8 cellular contexts compared by ENCODE assay signal in genomic region chr2:40554665-40555294, GRCh38.
DNase-seq lines count a peak whose midpoint lies in the region; ATAC-seq and TF ChIP-seq lines count a peak whose summit lies in the region.

No MANE protein-coding gene starts in this region.

- TF ChIP-seq RAD21 in liver (IDR thresholded peaks at IDR 0.05): peak; percentile 80 to 85

- ATAC-seq in HG02678 (IDR thresholded peaks at IDR 0.05; ENCODE audit: unreplicated experiment): peak; percentile 90
- ATAC-seq in stimulated activated naive CD8-positive, alpha-beta T cell treated with anti-CD3 and anti-CD28 coated beads, Interleukin-15, amount 100 ng/mL, for 72 hours: peak; percentile 69

- no peak overlapping the region for H3K9ac ChIP-seq in liver (ENCODE audit: low read depth in 1 of 2, low read length in 2 of 2)

- H3K4me1 Mint-ChIP-seq in chondrocyte (ENCODE audit: low read depth): no peaks in the 10 kb centered on the region
- no peaks in the 10 kb centered on the region for H3K4me1 Mint-ChIP-seq in stimulated activated naive CD8-positive, alpha-beta T cell treated with anti-CD3 and anti-CD28 coated beads, Interleukin-15, amount 100 ng/mL, for 72 hours

- H3K36me3 Mint-ChIP-seq in chondrocyte (ENCODE audit: low read depth): no peaks in the 10 kb centered on the region

- TF ChIP-seq CTCF in chondrocyte (IDR thresholded peaks at IDR 0.05) (peak; percentile 88), liver (IDR thresholded peaks at IDR 0.05; ENCODE audit: low read depth, low read length, missing input control) (peak; percentile 77)

- WGBS in liver: 48% methylated on average over 5 of the region's 5 CpGs

- no peak overlapping the region for H3K4me3 Mint-ChIP-seq in chondrocyte (ENCODE audit: unreplicated experiment)
- no peak overlapping the region for H3K4me3 Mint-ChIP-seq in stimulated activated naive CD8-positive, alpha-beta T cell treated with anti-CD3 and anti-CD28 coated beads, Interleukin-15, amount 100 ng/mL, for 72 hours

- H3K27me3 ChIP-seq in SJSA1 (replicated peaks) (0 out of 2 replicates have a peak, but pooled peaks cover 3% of the 10 kb centered on the region), liver (ENCODE audit: control insufficient read depth in 4 of 4, insufficient read depth in 4 of 4, low read length in 3 of 4) (peaks cover 0 to 2% (median under 1%) of the 10 kb centered on the region in 4 donors)

- H3K27me3 Mint-ChIP-seq in chondrocyte (ENCODE audit: low read depth): peaks cover 28% of the 10 kb centered on the region
- H3K27me3 Mint-ChIP-seq in stimulated activated naive CD8-positive, alpha-beta T cell treated with anti-CD3 and anti-CD28 coated beads, Interleukin-15, amount 100 ng/mL, for 72 hours: no peaks in the 10 kb centered on the region

- H3K9me3 Mint-ChIP-seq in chondrocyte (ENCODE audit: low read depth): peaks cover 2% of the 10 kb centered on the region
- no peaks in the 10 kb centered on the region for H3K9me3 Mint-ChIP-seq in stimulated activated naive CD8-positive, alpha-beta T cell treated with anti-CD3 and anti-CD28 coated beads, Interleukin-15, amount 100 ng/mL, for 72 hours

- H3K4me3 ChIP-seq in SJSA1 (no peak overlapping the region), liver (ENCODE audit: low read depth in 1 of 3, low read length in 3 of 3) (no peak overlapping the region)

- no peaks in the 10 kb centered on the region for H3K36me3 ChIP-seq in SJSA1
- H3K36me3 ChIP-seq in liver (ENCODE audit: control insufficient read depth in 4 of 4, insufficient read depth in 3 of 4, low read depth in 1 of 4, low read length in 3 of 4): no peaks in the 10 kb centered on the region

- H3K27ac ChIP-seq in SJSA1: no peak overlapping the region
- H3K27ac ChIP-seq in liver (ENCODE audit: low read depth in 1 of 2, low read length in 2 of 2): no peak overlapping the region

- H3K4me1 ChIP-seq in SJSA1 (replicated peaks): no peaks in the 10 kb centered on the region
- no peaks in the 10 kb centered on the region for H3K4me1 ChIP-seq in liver (ENCODE audit: control insufficient read depth in 4 of 4, insufficient read depth in 4 of 4, low read length in 3 of 4)

- DNase-seq in activated gamma-delta T cell treated with Interleukin-2 at 50 U/mL for 16 hours (peak; percentile 24), activated gamma-delta T cell (lab: John Stamatoyannopoulos, UW) (no peak), NCI-H1092 (lab: John Stamatoyannopoulos, UW) (peak; percentile 22), SJSA1 (ENCODE audit: low read depth in 1 of 2, low spot score in 2 of 2) (peak; percentile 44 to 54), chondrocyte (ENCODE audit: low spot score) (no peak)
- DNase-seq in stimulated activated naive CD8-positive, alpha-beta T cell treated with anti-CD3 and anti-CD28 coated beads, Interleukin-15, amount 100 ng/mL, for 72 hours: peak; percentile 19 to 29

- no peak overlapping the region for H3K27ac Mint-ChIP-seq in chondrocyte (ENCODE audit: unreplicated experiment)
- no peak overlapping the region for H3K27ac Mint-ChIP-seq in stimulated activated naive CD8-positive, alpha-beta T cell treated with anti-CD3 and anti-CD28 coated beads, Interleukin-15, amount 100 ng/mL, for 72 hours

- H3K9me3 ChIP-seq in SJSA1 (replicated peaks) (no peaks in the 10 kb centered on the region), liver (ENCODE audit: control insufficient read depth in 4 of 4, low read length in 3 of 4) (no peaks in the 10 kb centered on the region)

TF ChIP-seq in liver, 16 proteins besides CTCF, POLR2A, EP300 and RAD21:
- TF ChIP-seq FOXA2 (IDR thresholded peaks at IDR 0.05): no peak
- no peak for TF ChIP-seq TAF1 (conservative IDR thresholded peaks at IDR 0.05)
- no peak for TF ChIP-seq SP1 (IDR thresholded peaks at IDR 0.05)
- TF ChIP-seq JUND (IDR thresholded peaks at IDR 0.05): no peak
- TF ChIP-seq FOXA1 (IDR thresholded peaks at IDR 0.05): no peak
- TF ChIP-seq HNF4A (conservative IDR thresholded peaks at IDR 0.05): no peak
- no peak for TF ChIP-seq YY1 (IDR thresholded peaks at IDR 0.05)
- no peak for TF ChIP-seq MAX (IDR thresholded peaks at IDR 0.05)
- no peak for TF ChIP-seq RXRA (IDR thresholded peaks at IDR 0.05)
- TF ChIP-seq EGR1 (IDR thresholded peaks at IDR 0.05; ENCODE audit: low read depth in 2 of 2): no peak
- no peak for TF ChIP-seq HNF4G (IDR thresholded peaks at IDR 0.05)
- TF ChIP-seq NR2F2 (IDR thresholded peaks at IDR 0.05): no peak
- no peak for TF ChIP-seq GABPA (IDR thresholded peaks at IDR 0.05 in 1 of 2, conservative IDR thresholded peaks at IDR 0.05 in 1 of 2)

Comparison
In these comparisons a context has a peak if more than half of its experiments do, and no peak if none do; other contexts are left out.
1. DNase-seq: peak in activated gamma-delta T cell treated with Interleukin-2 at 50 U/mL for 16 hours (single experiment), NCI-H1092 (single experiment), SJSA1 (2 of 2) and stimulated activated naive CD8-positive, alpha-beta T cell treated with anti-CD3 and anti-CD28 coated beads, Interleukin-15, amount 100 ng/mL, for 72 hours (2 of 2); none in activated gamma-delta T cell (single experiment) and chondrocyte (single experiment).